In the genomic region with DNA sequence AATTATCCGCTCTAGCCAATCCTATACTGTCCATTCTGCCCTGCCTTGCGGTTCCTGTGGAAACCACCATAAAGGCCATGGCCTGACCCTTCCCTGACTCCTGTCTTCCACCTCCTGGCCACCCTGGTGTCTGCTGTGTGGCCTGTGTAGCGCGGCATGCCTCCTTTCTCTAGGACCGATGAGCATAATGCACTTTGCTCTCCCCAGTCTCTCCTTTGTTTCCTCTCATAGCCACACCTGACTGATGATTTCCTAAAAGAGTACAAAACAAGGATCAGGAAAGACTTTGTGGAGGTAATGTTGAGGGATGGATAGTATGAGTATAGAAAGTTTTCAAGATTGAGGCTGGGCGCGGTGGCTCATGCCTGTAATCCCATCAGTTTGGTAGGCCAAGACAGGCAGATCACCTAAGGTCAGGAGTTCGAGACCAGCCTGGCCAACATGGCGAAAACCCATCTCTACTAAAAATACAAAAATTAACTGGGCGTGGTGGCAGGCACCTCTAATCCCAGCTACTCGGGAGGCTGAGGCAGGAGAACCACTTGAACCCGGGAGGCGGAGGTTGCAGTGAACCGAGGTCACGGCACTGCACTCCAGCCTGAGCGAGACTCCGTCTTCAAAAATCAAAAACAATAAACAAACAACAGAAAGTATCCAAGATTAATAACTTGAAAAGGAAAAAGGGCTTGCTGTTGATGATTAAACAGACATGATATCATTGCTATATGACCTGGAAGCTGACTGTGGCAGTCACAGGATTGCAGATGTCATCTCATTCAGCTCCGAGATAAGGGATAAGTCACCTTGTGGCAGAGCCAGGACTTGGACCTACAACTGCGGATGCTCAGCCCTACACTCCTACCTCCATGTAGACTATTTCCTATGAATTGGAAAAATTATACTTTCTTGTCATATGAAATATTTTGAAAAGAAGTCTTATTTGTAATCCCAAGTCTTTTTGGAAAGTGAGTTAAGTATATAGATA, we compare ENCODE assay signal across 1 cellular context.
TF ChIP-seq lines count a peak whose summit lies in the region.

No MANE protein-coding gene starts in this region.

TF ChIP-seq in HepG2, 621 proteins besides CTCF, POLR2A, EP300 and RAD21 (continued from another document and continues in another):
- TF ChIP-seq, protein P1, sequence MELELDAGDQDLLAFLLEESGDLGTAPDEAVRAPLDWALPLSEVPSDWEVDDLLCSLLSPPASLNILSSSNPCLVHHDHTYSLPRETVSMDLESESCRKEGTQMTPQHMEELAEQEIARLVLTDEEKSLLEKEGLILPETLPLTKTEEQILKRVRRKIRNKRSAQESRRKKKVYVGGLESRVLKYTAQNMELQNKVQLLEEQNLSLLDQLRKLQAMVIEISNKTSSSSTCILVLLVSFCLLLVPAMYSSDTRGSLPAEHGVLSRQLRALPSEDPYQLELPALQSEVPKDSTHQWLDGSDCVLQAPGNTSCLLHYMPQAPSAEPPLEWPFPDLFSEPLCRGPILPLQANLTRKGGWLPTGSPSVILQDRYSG (CRISPR knock-in tag; IDR thresholded peaks at IDR 0.05), result no peak
- no peak for TF ChIP-seq CCDC6 (CRISPR knock-in tag; IDR thresholded peaks at IDR 0.05)
- no peak for TF ChIP-seq ZNF562 (CRISPR knock-in tag; IDR thresholded peaks at IDR 0.05; ENCODE audit: borderline replicate concordance)
- no peak for TF ChIP-seq ZNF674 (CRISPR knock-in tag; IDR thresholded peaks at IDR 0.05; ENCODE audit: low read depth)
- no peak for TF ChIP-seq PHB2 (IDR thresholded peaks at IDR 0.05; ENCODE audit: partially characterized antibody)
- no peak for TF ChIP-seq ZNF567 (CRISPR knock-in tag; IDR thresholded peaks at IDR 0.05; ENCODE audit: borderline replicate concordance)
- peak; percentile 73; the same call in 1 of the 2 replicates for TF ChIP-seq KDM2A (CRISPR knock-in tag; IDR thresholded peaks at IDR 0.05; ENCODE audit: borderline replicate concordance, low read depth)
- TF ChIP-seq ZNF788 (CRISPR knock-in tag; IDR thresholded peaks at IDR 0.05; ENCODE audit: borderline replicate concordance), result peak; percentile 86; the same call in 1 of the 2 replicates
- no peak for TF ChIP-seq ARID2 (CRISPR knock-in tag; IDR thresholded peaks at IDR 0.05; ENCODE audit: borderline replicate concordance)
- 0 out of 2 replicates have a peak, but pooled peaks have one; percentile 70 for TF ChIP-seq SMAD9 (CRISPR knock-in tag; IDR thresholded peaks at IDR 0.05)
- no peak for TF ChIP-seq ZNF160 (CRISPR knock-in tag; IDR thresholded peaks at IDR 0.05)
- no peak for TF ChIP-seq RAD51 (IDR thresholded peaks at IDR 0.05; ENCODE audit: borderline replicate concordance)
- no peak for TF ChIP-seq SRF (IDR thresholded peaks at IDR 0.05; ENCODE audit: low read depth, low read length)
- TF ChIP-seq RFXAP (CRISPR knock-in tag; IDR thresholded peaks at IDR 0.05; ENCODE audit: borderline replicate concordance), result no peak
- TF ChIP-seq, protein P2, sequence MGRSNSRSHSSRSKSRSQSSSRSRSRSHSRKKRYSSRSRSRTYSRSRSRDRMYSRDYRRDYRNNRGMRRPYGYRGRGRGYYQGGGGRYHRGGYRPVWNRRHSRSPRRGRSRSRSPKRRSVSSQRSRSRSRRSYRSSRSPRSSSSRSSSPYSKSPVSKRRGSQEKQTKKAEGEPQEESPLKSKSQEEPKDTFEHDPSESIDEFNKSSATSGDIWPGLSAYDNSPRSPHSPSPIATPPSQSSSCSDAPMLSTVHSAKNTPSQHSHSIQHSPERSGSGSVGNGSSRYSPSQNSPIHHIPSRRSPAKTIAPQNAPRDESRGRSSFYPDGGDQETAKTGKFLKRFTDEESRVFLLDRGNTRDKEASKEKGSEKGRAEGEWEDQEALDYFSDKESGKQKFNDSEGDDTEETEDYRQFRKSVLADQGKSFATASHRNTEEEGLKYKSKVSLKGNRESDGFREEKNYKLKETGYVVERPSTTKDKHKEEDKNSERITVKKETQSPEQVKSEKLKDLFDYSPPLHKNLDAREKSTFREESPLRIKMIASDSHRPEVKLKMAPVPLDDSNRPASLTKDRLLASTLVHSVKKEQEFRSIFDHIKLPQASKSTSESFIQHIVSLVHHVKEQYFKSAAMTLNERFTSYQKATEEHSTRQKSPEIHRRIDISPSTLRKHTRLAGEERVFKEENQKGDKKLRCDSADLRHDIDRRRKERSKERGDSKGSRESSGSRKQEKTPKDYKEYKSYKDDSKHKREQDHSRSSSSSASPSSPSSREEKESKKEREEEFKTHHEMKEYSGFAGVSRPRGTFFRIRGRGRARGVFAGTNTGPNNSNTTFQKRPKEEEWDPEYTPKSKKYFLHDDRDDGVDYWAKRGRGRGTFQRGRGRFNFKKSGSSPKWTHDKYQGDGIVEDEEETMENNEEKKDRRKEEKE (IDR thresholded peaks at IDR 0.05), result no peak
- no peak for TF ChIP-seq EEA1 (CRISPR knock-in tag; IDR thresholded peaks at IDR 0.05; ENCODE audit: borderline replicate concordance)
- TF ChIP-seq HDAC1 (CRISPR knock-in tag; IDR thresholded peaks at IDR 0.05), result peak; percentile 64; the same call in 1 of the 2 replicates
- TF ChIP-seq MAZ (IDR thresholded peaks at IDR 0.05; ENCODE audit: borderline replicate concordance, low read depth, low read length), result 0 out of 2 replicates have a peak, but pooled peaks have one; percentile 17
- no peak for TF ChIP-seq MAZ (CRISPR knock-in tag; IDR thresholded peaks at IDR 0.05; ENCODE audit: low read depth)
- TF ChIP-seq, protein P3, sequence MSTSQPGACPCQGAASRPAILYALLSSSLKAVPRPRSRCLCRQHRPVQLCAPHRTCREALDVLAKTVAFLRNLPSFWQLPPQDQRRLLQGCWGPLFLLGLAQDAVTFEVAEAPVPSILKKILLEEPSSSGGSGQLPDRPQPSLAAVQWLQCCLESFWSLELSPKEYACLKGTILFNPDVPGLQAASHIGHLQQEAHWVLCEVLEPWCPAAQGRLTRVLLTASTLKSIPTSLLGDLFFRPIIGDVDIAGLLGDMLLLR (CRISPR knock-in tag; IDR thresholded peaks at IDR 0.05), result no peak
- no peak for TF ChIP-seq ZNF138 (CRISPR knock-in tag; IDR thresholded peaks at IDR 0.05; ENCODE audit: low read depth)
- TF ChIP-seq ARHGAP35 (CRISPR knock-in tag; IDR thresholded peaks at IDR 0.05; ENCODE audit: borderline replicate concordance), result no peak
- TF ChIP-seq, protein P4, sequence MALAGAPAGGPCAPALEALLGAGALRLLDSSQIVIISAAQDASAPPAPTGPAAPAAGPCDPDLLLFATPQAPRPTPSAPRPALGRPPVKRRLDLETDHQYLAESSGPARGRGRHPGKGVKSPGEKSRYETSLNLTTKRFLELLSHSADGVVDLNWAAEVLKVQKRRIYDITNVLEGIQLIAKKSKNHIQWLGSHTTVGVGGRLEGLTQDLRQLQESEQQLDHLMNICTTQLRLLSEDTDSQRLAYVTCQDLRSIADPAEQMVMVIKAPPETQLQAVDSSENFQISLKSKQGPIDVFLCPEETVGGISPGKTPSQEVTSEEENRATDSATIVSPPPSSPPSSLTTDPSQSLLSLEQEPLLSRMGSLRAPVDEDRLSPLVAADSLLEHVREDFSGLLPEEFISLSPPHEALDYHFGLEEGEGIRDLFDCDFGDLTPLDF (CRISPR knock-in tag; IDR thresholded peaks at IDR 0.05), result no peak
- TF ChIP-seq, protein P5, sequence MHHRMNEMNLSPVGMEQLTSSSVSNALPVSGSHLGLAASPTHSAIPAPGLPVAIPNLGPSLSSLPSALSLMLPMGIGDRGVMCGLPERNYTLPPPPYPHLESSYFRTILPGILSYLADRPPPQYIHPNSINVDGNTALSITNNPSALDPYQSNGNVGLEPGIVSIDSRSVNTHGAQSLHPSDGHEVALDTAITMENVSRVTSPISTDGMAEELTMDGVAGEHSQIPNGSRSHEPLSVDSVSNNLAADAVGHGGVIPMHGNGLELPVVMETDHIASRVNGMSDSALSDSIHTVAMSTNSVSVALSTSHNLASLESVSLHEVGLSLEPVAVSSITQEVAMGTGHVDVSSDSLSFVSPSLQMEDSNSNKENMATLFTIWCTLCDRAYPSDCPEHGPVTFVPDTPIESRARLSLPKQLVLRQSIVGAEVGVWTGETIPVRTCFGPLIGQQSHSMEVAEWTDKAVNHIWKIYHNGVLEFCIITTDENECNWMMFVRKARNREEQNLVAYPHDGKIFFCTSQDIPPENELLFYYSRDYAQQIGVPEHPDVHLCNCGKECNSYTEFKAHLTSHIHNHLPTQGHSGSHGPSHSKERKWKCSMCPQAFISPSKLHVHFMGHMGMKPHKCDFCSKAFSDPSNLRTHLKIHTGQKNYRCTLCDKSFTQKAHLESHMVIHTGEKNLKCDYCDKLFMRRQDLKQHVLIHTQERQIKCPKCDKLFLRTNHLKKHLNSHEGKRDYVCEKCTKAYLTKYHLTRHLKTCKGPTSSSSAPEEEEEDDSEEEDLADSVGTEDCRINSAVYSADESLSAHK (CRISPR knock-in tag; IDR thresholded peaks at IDR 0.05; ENCODE audit: borderline replicate concordance), result no peak
- no peak for TF ChIP-seq CC2D1A (CRISPR knock-in tag; IDR thresholded peaks at IDR 0.05)
- TF ChIP-seq, protein P6, sequence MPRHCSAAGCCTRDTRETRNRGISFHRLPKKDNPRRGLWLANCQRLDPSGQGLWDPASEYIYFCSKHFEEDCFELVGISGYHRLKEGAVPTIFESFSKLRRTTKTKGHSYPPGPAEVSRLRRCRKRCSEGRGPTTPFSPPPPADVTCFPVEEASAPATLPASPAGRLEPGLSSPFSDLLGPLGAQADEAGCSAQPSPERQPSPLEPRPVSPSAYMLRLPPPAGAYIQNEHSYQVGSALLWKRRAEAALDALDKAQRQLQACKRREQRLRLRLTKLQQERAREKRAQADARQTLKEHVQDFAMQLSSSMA (CRISPR knock-in tag; IDR thresholded peaks at IDR 0.05), result no peak; the same call in 1 of the 2 replicates
- TF ChIP-seq JARID2 (CRISPR knock-in tag; IDR thresholded peaks at IDR 0.05; ENCODE audit: insufficient replicate concordance), result no peak
- no peak for TF ChIP-seq HNRNPH1 (optimal IDR thresholded peaks at IDR 0.05; ENCODE audit: low read depth, low read length)
- no peak for TF ChIP-seq KMT2B (CRISPR knock-in tag; IDR thresholded peaks at IDR 0.05)
- TF ChIP-seq TBX3 (IDR thresholded peaks at IDR 0.05; ENCODE audit: borderline replicate concordance), result 0 out of 2 replicates have a peak, but pooled peaks have one; percentile 32
- no peak for TF ChIP-seq ZNF784 (CRISPR knock-in tag; IDR thresholded peaks at IDR 0.05; ENCODE audit: borderline replicate concordance)
- TF ChIP-seq MED8 (CRISPR knock-in tag; IDR thresholded peaks at IDR 0.05; ENCODE audit: insufficient replicate concordance), result no peak
- no peak for TF ChIP-seq ZNF709 (CRISPR knock-in tag; IDR thresholded peaks at IDR 0.05)
- TF ChIP-seq ARNT2 (CRISPR knock-in tag; IDR thresholded peaks at IDR 0.05; ENCODE audit: low read depth), result peak; percentile 22; the same call in 1 of the 2 replicates
- no peak for TF ChIP-seq DPF2 (CRISPR knock-in tag; IDR thresholded peaks at IDR 0.05; ENCODE audit: borderline replicate concordance, low read depth)
- TF ChIP-seq ZFP41 (CRISPR knock-in tag; IDR thresholded peaks at IDR 0.05; ENCODE audit: borderline replicate concordance), result no peak
- no peak for TF ChIP-seq FOXK2 (IDR thresholded peaks at IDR 0.05)
- TF ChIP-seq ZNF274 (CRISPR knock-in tag; IDR thresholded peaks at IDR 0.05), result no peak
- no peak for TF ChIP-seq TCF7L2 (IDR thresholded peaks at IDR 0.05; ENCODE audit: low read depth, low read length)
- TF ChIP-seq PPARG (CRISPR knock-in tag; conservative IDR thresholded peaks at IDR 0.05), result peak; percentile 47; the same call in 1 of the 2 replicates
- no peak for TF ChIP-seq KLF12 (CRISPR knock-in tag; IDR thresholded peaks at IDR 0.05; ENCODE audit: borderline replicate concordance)
- no peak for TF ChIP-seq PLSCR1 (CRISPR knock-in tag; IDR thresholded peaks at IDR 0.05; ENCODE audit: borderline replicate concordance)
- TF ChIP-seq, protein P7, sequence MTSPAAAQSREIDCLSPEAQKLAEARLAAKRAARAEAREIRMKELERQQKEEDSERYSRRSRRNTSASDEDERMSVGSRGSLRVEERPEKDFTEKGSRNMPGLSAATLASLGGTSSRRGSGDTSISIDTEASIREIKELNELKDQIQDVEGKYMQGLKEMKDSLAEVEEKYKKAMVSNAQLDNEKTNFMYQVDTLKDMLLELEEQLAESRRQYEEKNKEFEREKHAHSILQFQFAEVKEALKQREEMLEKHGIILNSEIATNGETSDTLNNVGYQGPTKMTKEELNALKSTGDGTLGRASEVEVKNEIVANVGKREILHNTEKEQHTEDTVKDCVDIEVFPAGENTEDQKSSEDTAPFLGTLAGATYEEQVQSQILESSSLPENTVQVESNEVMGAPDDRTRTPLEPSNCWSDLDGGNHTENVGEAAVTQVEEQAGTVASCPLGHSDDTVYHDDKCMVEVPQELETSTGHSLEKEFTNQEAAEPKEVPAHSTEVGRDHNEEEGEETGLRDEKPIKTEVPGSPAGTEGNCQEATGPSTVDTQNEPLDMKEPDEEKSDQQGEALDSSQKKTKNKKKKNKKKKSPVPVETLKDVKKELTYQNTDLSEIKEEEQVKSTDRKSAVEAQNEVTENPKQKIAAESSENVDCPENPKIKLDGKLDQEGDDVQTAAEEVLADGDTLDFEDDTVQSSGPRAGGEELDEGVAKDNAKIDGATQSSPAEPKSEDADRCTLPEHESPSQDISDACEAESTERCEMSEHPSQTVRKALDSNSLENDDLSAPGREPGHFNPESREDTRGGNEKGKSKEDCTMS (CRISPR knock-in tag; conservative IDR thresholded peaks at IDR 0.05), result no peak
- TF ChIP-seq SMARCE1 (IDR thresholded peaks at IDR 0.05; ENCODE audit: borderline replicate concordance), result no peak
- peak; percentile 64 for TF ChIP-seq STAG1 (CRISPR knock-in tag; IDR thresholded peaks at IDR 0.05)
- 0 out of 2 replicates have a peak, but pooled peaks have one; percentile 63 for TF ChIP-seq ZNF430 (CRISPR knock-in tag; IDR thresholded peaks at IDR 0.05)
- TF ChIP-seq HNRNPLL (IDR thresholded peaks at IDR 0.05; ENCODE audit: low read depth, low read length, poor library complexity, severe bottlenecking), result no peak
- TF ChIP-seq, protein P8, sequence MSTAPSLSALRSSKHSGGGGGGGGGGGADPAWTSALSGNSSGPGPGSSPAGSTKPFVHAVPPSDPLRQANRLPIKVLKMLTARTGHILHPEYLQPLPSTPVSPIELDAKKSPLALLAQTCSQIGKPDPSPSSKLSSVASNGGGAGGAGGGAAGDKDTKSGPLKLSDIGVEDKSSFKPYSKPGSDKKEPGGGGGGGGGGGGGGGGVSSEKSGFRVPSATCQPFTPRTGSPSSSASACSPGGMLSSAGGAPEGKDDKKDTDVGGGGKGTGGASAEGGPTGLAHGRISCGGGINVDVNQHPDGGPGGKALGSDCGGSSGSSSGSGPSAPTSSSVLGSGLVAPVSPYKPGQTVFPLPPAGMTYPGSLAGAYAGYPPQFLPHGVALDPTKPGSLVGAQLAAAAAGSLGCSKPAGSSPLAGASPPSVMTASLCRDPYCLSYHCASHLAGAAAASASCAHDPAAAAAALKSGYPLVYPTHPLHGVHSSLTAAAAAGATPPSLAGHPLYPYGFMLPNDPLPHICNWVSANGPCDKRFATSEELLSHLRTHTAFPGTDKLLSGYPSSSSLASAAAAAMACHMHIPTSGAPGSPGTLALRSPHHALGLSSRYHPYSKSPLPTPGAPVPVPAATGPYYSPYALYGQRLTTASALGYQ (CRISPR knock-in tag; IDR thresholded peaks at IDR 0.05), result no peak
